1 cellular context compared by ENCODE assay signal in the genomic region with DNA sequence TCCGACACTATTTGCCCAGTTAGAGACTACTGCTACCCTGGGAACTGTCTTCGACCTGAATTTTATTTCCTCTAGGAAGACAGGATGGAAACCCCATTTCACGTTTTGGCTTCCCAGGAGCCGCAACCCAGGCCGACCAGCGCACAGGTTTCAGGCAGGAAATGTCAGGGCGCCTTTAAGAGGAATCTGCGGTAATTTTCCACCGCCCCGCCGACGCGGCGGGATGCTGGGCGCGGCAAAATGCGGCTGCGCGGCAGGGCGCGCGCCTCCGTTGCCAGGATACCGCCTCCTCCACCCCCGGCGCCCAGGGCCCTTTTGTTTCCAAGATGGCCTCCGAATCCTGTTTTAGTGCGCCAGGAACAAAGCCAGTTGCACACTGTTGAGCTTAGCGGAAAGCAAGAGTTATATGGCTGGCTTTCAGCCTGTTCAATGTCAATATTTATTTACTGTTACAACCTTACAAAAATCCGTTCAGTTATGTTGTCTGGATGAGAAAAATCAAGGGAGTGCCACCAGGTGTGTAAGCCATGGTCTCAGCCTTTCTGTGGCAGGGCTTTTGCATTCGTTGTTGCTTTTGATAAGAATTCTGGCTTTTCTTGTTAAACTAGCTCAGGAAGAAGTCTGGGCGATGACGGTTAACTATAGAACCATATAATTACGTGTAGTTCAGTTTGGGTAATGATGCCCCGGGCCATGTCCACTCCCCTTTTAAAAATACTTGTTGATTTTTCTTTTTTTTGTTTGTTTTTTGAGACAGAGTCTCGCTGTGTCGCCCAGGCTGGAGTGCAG.
TF ChIP-seq lines count a peak whose summit lies in the region.

No MANE protein-coding gene starts in this region.

TF ChIP-seq in K562, 482 proteins besides CTCF, POLR2A, EP300 and RAD21 (continued from another document):
- TF ChIP-seq, protein P1, sequence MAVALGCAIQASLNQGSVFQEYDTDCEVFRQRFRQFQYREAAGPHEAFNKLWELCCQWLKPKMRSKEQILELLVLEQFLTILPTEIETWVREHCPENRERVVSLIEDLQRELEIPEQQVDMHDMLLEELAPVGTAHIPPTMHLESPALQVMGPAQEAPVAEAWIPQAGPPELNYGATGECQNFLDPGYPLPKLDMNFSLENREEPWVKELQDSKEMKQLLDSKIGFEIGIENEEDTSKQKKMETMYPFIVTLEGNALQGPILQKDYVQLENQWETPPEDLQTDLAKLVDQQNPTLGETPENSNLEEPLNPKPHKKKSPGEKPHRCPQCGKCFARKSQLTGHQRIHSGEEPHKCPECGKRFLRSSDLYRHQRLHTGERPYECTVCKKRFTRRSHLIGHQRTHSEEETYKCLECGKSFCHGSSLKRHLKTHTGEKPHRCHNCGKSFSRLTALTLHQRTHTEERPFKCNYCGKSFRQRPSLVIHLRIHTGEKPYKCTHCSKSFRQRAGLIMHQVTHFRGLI (CRISPR knock-in tag; IDR thresholded peaks at IDR 0.05) = no peak
- TF ChIP-seq KDM5B (IDR thresholded peaks at IDR 0.05; ENCODE audit: insufficient replicate concordance, low read depth, low read length) = peak; percentile 79
- no peak for TF ChIP-seq DMBX1 (CRISPR knock-in tag; IDR thresholded peaks at IDR 0.05; ENCODE audit: borderline replicate concordance)
- TF ChIP-seq KDM4B (IDR thresholded peaks at IDR 0.05; ENCODE audit: borderline replicate concordance in 2 of 2, low read depth in 1 of 2) = no peak
- TF ChIP-seq CAMTA2 (CRISPR knock-in tag; conservative IDR thresholded peaks at IDR 0.05) = no peak
- TF ChIP-seq EGR1 (conservative IDR thresholded peaks at IDR 0.05) = peak; percentile 92
- TF ChIP-seq, protein P2, sequence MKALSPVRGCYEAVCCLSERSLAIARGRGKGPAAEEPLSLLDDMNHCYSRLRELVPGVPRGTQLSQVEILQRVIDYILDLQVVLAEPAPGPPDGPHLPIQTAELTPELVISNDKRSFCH (CRISPR knock-in tag; IDR thresholded peaks at IDR 0.05) = no peak
- TF ChIP-seq, protein P2 (tag; IDR thresholded peaks at IDR 0.05) = peak; percentile 48; the same call in 1 of the 2 replicates
- TF ChIP-seq, protein P3, sequence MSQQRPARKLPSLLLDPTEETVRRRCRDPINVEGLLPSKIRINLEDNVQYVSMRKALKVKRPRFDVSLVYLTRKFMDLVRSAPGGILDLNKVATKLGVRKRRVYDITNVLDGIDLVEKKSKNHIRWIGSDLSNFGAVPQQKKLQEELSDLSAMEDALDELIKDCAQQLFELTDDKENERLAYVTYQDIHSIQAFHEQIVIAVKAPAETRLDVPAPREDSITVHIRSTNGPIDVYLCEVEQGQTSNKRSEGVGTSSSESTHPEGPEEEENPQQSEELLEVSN (IDR thresholded peaks at IDR 0.05; ENCODE audit: borderline replicate concordance in 1 of 2, extremely low read depth in 1 of 2, insufficient read depth in 1 of 2, insufficient read length in 1 of 2, low read depth in 1 of 2, low read length in 1 of 2, poor library complexity in 1 of 2, severe bottlenecking in 1 of 2) = peak in 1 of 2 experiments; percentile 48
- no peak for TF ChIP-seq ZNF408 (CRISPR knock-in tag; IDR thresholded peaks at IDR 0.05; ENCODE audit: low read depth)
- TF ChIP-seq RUNX1 (IDR thresholded peaks at IDR 0.05; ENCODE audit: low read depth) = no peak
- TF ChIP-seq, protein P4, sequence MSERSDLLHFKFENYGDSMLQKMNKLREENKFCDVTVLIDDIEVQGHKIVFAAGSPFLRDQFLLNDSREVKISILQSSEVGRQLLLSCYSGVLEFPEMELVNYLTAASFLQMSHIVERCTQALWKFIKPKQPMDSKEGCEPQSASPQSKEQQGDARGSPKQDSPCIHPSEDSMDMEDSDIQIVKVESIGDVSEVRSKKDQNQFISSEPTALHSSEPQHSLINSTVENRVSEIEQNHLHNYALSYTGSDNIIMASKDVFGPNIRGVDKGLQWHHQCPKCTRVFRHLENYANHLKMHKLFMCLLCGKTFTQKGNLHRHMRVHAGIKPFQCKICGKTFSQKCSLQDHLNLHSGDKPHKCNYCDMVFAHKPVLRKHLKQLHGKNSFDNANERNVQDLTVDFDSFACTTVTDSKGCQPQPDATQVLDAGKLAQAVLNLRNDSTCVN (CRISPR knock-in tag; IDR thresholded peaks at IDR 0.05) = no peak
- no peak for TF ChIP-seq GATA2 (CRISPR knock-in tag; IDR thresholded peaks at IDR 0.05)
- no peak for TF ChIP-seq LCOR (CRISPR knock-in tag; IDR thresholded peaks at IDR 0.05)
- TF ChIP-seq SRSF7 (optimal IDR thresholded peaks at IDR 0.05; ENCODE audit: low read depth, low read length) = no peak
- TF ChIP-seq, protein P5, sequence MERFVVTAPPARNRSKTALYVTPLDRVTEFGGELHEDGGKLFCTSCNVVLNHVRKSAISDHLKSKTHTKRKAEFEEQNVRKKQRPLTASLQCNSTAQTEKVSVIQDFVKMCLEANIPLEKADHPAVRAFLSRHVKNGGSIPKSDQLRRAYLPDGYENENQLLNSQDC (CRISPR knock-in tag; IDR thresholded peaks at IDR 0.05) = no peak
- no peak for TF ChIP-seq SMAD4 (CRISPR knock-in tag; conservative IDR thresholded peaks at IDR 0.05)
- TF ChIP-seq, protein P6, sequence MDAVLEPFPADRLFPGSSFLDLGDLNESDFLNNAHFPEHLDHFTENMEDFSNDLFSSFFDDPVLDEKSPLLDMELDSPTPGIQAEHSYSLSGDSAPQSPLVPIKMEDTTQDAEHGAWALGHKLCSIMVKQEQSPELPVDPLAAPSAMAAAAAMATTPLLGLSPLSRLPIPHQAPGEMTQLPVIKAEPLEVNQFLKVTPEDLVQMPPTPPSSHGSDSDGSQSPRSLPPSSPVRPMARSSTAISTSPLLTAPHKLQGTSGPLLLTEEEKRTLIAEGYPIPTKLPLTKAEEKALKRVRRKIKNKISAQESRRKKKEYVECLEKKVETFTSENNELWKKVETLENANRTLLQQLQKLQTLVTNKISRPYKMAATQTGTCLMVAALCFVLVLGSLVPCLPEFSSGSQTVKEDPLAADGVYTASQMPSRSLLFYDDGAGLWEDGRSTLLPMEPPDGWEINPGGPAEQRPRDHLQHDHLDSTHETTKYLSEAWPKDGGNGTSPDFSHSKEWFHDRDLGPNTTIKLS (IDR thresholded peaks at IDR 0.05; ENCODE audit: borderline replicate concordance, low read depth) = no peak
